Comparison of ENCODE assay signal across 8 cellular contexts in genomic region chr11:133928628-133929059, GRCh38. TPM values are rescaled to one million over a fixed set of nuclear protein-coding genes. Genes with fewer than 3 reads are reported as not detected.
A peak's percentile ranks its signal among the peaks of the same experiment; 100 is the strongest.
DNase-seq lines count a peak whose midpoint lies in the region; ATAC-seq and TF ChIP-seq lines count a peak whose summit lies in the region.

No MANE protein-coding gene starts in this region.

- H3K4me3 ChIP-seq in testis: no peak overlapping the region

- H3K27me3 ChIP-seq in testis: no peaks in the 10 kb centered on the region

- peak overlapping the region; percentile 16 for H3K4me3 Mint-ChIP-seq in activated naive CD8-positive, alpha-beta T cell treated with anti-CD3 and anti-CD28 coated beads for 36 hours

- TF ChIP-seq CTCF in testis (IDR thresholded peaks at IDR 0.05): no peak

- H3K27me3 Mint-ChIP-seq in activated naive CD8-positive, alpha-beta T cell treated with anti-CD3 and anti-CD28 coated beads for 36 hours: no peaks in the 10 kb centered on the region

- DNase-seq in SIG-M5 treated with dmso at 0.1 percent for 504 hours (lab: John Stamatoyannopoulos, UW; ENCODE audit: unreplicated experiment) (peak; percentile 19), SIG-M5 (lab: John Stamatoyannopoulos, UW) (no peak), OCI-M1 (lab: John Stamatoyannopoulos, UW) (peak; percentile 61), testis (no peak), LoVo (ENCODE audit: low spot score) (no peak)
- DNase-seq in activated naive CD8-positive, alpha-beta T cell treated with anti-CD3 and anti-CD28 coated beads for 36 hours: peak; percentile 59
- peak; percentile 32 for DNase-seq in stimulated activated CD8-positive, alpha-beta memory T cell treated with anti-CD3 and anti-CD28 coated beads, Interleukin-15, amount 100 ng/mL, for 1 hour (ENCODE audit: low read depth)

- H3K9me3 Mint-ChIP-seq in activated naive CD8-positive, alpha-beta T cell treated with anti-CD3 and anti-CD28 coated beads for 36 hours: no peaks in the 10 kb centered on the region

- TF ChIP-seq POLR2A in testis (IDR thresholded peaks at IDR 0.05): no peak

- peaks cover 20% of the 10 kb centered on the region for H3K36me3 Mint-ChIP-seq in activated naive CD8-positive, alpha-beta T cell treated with anti-CD3 and anti-CD28 coated beads for 36 hours

- peaks cover 31% of the 10 kb centered on the region for H3K4me1 Mint-ChIP-seq in activated naive CD8-positive, alpha-beta T cell treated with anti-CD3 and anti-CD28 coated beads for 36 hours

- intact Hi-C loops in testis (cut with DNase I; ENCODE audit: low total_unique reads): no loop called here

- H3K27ac Mint-ChIP-seq in activated naive CD8-positive, alpha-beta T cell treated with anti-CD3 and anti-CD28 coated beads for 36 hours: peak overlapping the region; percentile 71

- no peaks in the 10 kb centered on the region for H3K9me3 ChIP-seq in testis

- peaks cover 3% of the 10 kb centered on the region for H3K36me3 ChIP-seq in testis (ENCODE audit: low read depth, missing control alignments)

- H3K4me1 ChIP-seq in testis: peaks cover 2% of the 10 kb centered on the region

- ATAC-seq in GM19328 (IDR thresholded peaks at IDR 0.05; ENCODE audit: unreplicated experiment): no peak

- WGBS in testis, 2 donors: 55 to 65% methylated on average over 4 to 5 of the region's 5 CpGs

- H3K27ac ChIP-seq in testis: no peak overlapping the region

RNA-seq across cellular contexts. Expression of gene IGSF9B, which starts 28.1 kb away (rescaled TPM):
- 10 to 100 TPM; 36.0 to 46.5 TPM for total RNA-seq in activated naive CD8-positive, alpha-beta T cell treated with anti-CD3 and anti-CD28 coated beads for 36 hours
- total RNA-seq in testis: 100 to 1,000 TPM in 1 of 2 donors, 10 to 100 TPM in 1; 71.9 to 119 TPM
- polyA plus RNA-seq in testis (ENCODE audit: insufficient read depth, low read depth, low replicate concordance): 16.8 TPM

Comparison
In these comparisons a context has a peak if more than half of its experiments do, and no peak if none do; other contexts are left out.
1. DNase-seq: peak in SIG-M5 treated with dmso at 0.1 percent for 504 hours (single experiment), OCI-M1 (single experiment), activated naive CD8-positive, alpha-beta T cell treated with anti-CD3 and anti-CD28 coated beads for 36 hours (single experiment) and stimulated activated CD8-positive, alpha-beta memory T cell treated with anti-CD3 and anti-CD28 coated beads, Interleukin-15, amount 100 ng/mL, for 1 hour (single experiment); none in SIG-M5 (single experiment), testis (single experiment) and LoVo (single experiment).